ENCODE assay signal across 35 cellular contexts in genomic region chr16:79806757-79807156, GRCh38.
"Had no signal": no experiment of that assay in that cellular context is flagged by ENCODE, and none has a peak within 500 bp of the region (broad histone marks: within the 10 kb centered on the region; RNA-seq: fewer than 3 reads in every experiment).

No MANE protein-coding gene starts in this region.

- DNase-seq: Karpas-422, Kasumi-1, MG63, MM.1S, MV-4-11, NCI-H1048, NCI-H1092, NCI-H1092 treated with DMSO at 0.1 percent for 48 hours, NCI-H1105, NCI-H1105 treated with DMSO at 0.1 percent for 48 hours, NCI-H1417, NCI-H1417 treated with DMSO at 0.1 percent for 48 hours, NCI-H1436, NCI-H1436 treated with DMSO at 0.1 percent for 48 hours, NCI-H146, NCI-H1694, NCI-H1694 treated with DMSO at 0.1 percent for 48 hours, NCI-H187, NCI-H187 treated with DMSO at 0.1 percent for 48 hours, NCI-H1930, NCI-H2029, NCI-H2029 treated with DMSO at 0.1 percent for 48 hours, NCI-H2081, NCI-H2081 treated with DMSO at 0.1 percent for 48 hours, NCI-H2107, NCI-H2171, NCI-H2171 treated with DMSO at 0.1 percent for 48 hours, NCI-H2227 treated with DMSO at 0.1 percent for 48 hours, NCI-H226, NCI-H345, NCI-H446, NCI-H446 treated with DMSO at 0.1 percent for 48 hours, NCI-H510A, NCI-H510A treated with DMSO at 0.1 percent for 48 hours, NCI-H524 had no signal

- H3K4me3 ChIP-seq: MG63 had no signal

- H3K27me3 ChIP-seq: MG63 had no signal

- H3K36me3 ChIP-seq: MG63 had no signal

- H3K9me3 ChIP-seq: MG63 had no signal
